ENCODE assay signal across 1 cellular context in the genomic region with DNA sequence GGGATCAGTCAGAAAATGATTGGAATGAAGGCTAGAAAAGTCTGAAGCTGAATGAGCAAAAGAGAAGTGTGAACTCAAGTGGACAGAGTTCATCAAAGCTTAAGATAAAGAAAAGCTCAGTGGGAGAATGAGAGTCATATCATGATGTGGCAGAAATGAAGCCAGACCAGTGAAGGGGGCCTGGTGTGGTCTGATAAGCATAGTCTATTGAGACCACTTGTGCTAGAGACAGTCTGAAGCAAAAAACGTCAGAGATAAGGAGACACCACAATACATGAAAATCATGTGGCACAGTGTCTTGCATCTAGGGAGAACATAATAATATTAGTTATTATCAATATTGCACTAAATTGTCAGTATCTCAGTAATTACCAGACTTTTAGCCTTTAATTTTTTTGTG.
TF ChIP-seq lines count a peak whose summit lies in the region.

No MANE protein-coding gene starts in this region.

TF ChIP-seq in GM23338, 12 proteins besides CTCF, POLR2A, EP300 and RAD21 (continued from another document):
- TF ChIP-seq, protein P1, sequence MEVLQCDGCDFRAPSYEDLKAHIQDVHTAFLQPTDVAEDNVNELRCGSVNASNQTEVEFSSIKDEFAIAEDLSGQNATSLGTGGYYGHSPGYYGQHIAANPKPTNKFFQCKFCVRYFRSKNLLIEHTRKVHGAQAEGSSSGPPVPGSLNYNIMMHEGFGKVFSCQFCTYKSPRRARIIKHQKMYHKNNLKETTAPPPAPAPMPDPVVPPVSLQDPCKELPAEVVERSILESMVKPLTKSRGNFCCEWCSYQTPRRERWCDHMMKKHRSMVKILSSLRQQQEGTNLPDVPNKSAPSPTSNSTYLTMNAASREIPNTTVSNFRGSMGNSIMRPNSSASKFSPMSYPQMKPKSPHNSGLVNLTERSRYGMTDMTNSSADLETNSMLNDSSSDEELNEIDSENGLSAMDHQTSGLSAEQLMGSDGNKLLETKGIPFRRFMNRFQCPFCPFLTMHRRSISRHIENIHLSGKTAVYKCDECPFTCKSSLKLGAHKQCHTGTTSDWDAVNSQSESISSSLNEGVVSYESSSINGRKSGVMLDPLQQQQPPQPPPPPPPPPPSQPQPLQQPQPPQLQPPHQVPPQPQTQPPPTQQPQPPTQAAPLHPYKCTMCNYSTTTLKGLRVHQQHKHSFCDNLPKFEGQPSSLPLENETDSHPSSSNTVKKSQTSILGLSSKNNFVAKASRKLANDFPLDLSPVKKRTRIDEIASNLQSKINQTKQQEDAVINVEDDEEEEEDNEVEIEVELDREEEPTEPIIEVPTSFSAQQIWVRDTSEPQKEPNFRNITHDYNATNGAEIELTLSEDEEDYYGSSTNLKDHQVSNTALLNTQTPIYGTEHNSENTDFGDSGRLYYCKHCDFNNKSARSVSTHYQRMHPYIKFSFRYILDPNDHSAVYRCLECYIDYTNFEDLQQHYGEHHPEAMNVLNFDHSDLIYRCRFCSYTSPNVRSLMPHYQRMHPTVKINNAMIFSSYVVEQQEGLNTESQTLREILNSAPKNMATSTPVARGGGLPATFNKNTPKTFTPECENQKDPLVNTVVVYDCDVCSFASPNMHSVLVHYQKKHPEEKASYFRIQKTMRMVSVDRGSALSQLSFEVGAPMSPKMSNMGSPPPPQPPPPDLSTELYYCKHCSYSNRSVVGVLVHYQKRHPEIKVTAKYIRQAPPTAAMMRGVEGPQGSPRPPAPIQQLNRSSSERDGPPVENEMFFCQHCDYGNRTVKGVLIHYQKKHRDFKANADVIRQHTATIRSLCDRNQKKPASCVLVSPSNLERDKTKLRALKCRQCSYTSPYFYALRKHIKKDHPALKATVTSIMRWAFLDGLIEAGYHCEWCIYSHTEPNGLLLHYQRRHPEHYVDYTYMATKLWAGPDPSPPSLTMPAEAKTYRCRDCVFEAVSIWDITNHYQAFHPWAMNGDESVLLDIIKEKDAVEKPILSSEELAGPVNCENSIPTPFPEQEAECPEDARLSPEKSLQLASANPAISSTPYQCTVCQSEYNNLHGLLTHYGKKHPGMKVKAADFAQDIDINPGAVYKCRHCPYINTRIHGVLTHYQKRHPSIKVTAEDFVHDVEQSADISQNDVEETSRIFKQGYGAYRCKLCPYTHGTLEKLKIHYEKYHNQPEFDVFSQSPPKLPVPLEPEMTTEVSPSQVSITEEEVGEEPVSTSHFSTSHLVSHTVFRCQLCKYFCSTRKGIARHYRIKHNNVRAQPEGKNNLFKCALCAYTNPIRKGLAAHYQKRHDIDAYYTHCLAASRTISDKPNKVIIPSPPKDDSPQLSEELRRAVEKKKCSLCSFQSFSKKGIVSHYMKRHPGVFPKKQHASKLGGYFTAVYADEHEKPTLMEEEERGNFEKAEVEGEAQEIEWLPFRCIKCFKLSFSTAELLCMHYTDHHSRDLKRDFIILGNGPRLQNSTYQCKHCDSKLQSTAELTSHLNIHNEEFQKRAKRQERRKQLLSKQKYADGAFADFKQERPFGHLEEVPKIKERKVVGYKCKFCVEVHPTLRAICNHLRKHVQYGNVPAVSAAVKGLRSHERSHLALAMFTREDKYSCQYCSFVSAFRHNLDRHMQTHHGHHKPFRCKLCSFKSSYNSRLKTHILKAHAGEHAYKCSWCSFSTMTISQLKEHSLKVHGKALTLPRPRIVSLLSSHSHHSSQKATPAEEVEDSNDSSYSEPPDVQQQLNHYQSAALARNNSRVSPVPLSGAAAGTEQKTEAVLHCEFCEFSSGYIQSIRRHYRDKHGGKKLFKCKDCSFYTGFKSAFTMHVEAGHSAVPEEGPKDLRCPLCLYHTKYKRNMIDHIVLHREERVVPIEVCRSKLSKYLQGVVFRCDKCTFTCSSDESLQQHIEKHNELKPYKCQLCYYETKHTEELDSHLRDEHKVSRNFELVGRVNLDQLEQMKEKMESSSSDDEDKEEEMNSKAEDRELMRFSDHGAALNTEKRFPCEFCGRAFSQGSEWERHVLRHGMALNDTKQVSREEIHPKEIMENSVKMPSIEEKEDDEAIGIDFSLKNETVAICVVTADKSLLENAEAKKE (CRISPR knock-in tag; IDR thresholded peaks at IDR 0.05): no peak
